ENCODE assay signal across 17 cellular contexts in genomic region chr13:33179463-33179862, GRCh38.
DNase-seq lines count a peak whose midpoint lies in the region; ATAC-seq and TF ChIP-seq lines count a peak whose summit lies in the region.
"Had no signal": no experiment of that assay in that cellular context is flagged by ENCODE, and none has a peak within 500 bp of the region (broad histone marks: within the 10 kb centered on the region; RNA-seq: fewer than 3 reads in every experiment).

No MANE protein-coding gene starts in this region.

- H4K91ac ChIP-seq in IMR-90 (ENCODE audit: insufficient read depth, low read depth, low read length): no peak overlapping the region

- H3K4me1 Mint-ChIP-seq in chondrocyte (ENCODE audit: low read depth): peaks cover 90% of the 10 kb centered on the region
- H3K4me1 Mint-ChIP-seq in nephron: peaks cover 87% of the 10 kb centered on the region
- no peaks in the 10 kb centered on the region for H3K4me1 Mint-ChIP-seq in CD4-positive, alpha-beta T cell (ENCODE audit: low read depth)
- H3K4me1 Mint-ChIP-seq: CD8-positive, alpha-beta memory T cell had no signal

- no peak overlapping the region; the same call in 1 of the 2 replicates for H4K5ac ChIP-seq in IMR-90 (ENCODE audit: low read depth, low read length)

- H3K9me3 Mint-ChIP-seq in chondrocyte (ENCODE audit: low read depth) (peaks cover 3% of the 10 kb centered on the region), nephron (no peaks in the 10 kb centered on the region)
- no peaks in the 10 kb centered on the region for H3K9me3 Mint-ChIP-seq in CD4-positive, alpha-beta T cell
- H3K9me3 Mint-ChIP-seq: CD8-positive, alpha-beta memory T cell; HFFc6 had no signal

- H3K4me2 ChIP-seq in IMR-90 (ENCODE audit: low read depth, low read length): no peak overlapping the region
- H3K4me2 ChIP-seq: BLaER1 treated with 17β-estradiol and CSF1 and Interleukin-3, amounts not matched to agents 10 nM and 100 nM; SK-N-SH had no signal

- peaks cover 33% of the 10 kb centered on the region for H3K9me1 ChIP-seq in IMR-90 (ENCODE audit: insufficient read depth, low read length)

- no peak overlapping the region; the same call in 1 of the 2 replicates for H3K18ac ChIP-seq in IMR-90 (ENCODE audit: low read depth, low read length)

- no peak for DNase-seq in A673 (ENCODE audit: low spot score)
- DNase-seq in IMR-90: no peak
- DNase-seq in chondrocyte (ENCODE audit: low spot score): no peak
- no peak for DNase-seq in GF-D8 (lab: John Stamatoyannopoulos, UW)
- no peak for DNase-seq in uterus
- no peak for DNase-seq in CD4-positive, alpha-beta T cell
- DNase-seq: CD8-positive, alpha-beta memory T cell; DMS79; HFFc6; Kasumi-1; MG63; NCI-H1048; NCI-H2081; SHP77; SK-N-SH had no signal

- H2BK120ac ChIP-seq in IMR-90 (ENCODE audit: low read depth, low read length): no peak overlapping the region

- no peak overlapping the region for H2BK5ac ChIP-seq in IMR-90 (ENCODE audit: low read depth, low read length, poor library complexity, severe bottlenecking)

- no peak for TF ChIP-seq CTCF in A673 (conservative IDR thresholded peaks at IDR 0.05; ENCODE audit: low read depth, low read length)
- no peak for TF ChIP-seq CTCF in IMR-90 (conservative IDR thresholded peaks at IDR 0.05; ENCODE audit: low read depth, low read length)
- TF ChIP-seq CTCF in chondrocyte (IDR thresholded peaks at IDR 0.05): no peak
- no peak for TF ChIP-seq CTCF in nephron (IDR thresholded peaks at IDR 0.05; ENCODE audit: unreplicated experiment in 3 of 3)
- no peak for TF ChIP-seq CTCF in uterus (IDR thresholded peaks at IDR 0.05)
- TF ChIP-seq CTCF in CD4-positive, alpha-beta T cell (IDR thresholded peaks at IDR 0.05): no peak

- H3K36me3 ChIP-seq in A673 (ENCODE audit: insufficient read depth, low read length, poor library complexity, severe bottlenecking) (peaks cover 9% of the 10 kb centered on the region), IMR-90 (ENCODE audit: control insufficient read depth, insufficient read depth, low read length) (peaks cover 6% of the 10 kb centered on the region), uterus (no peaks in the 10 kb centered on the region)
- H3K36me3 ChIP-seq: BLaER1 treated with 17β-estradiol and CSF1 and Interleukin-3, amounts not matched to agents 10 nM and 100 nM had no signal

- POLR2A ChIA-PET in A673 (lab: Charles Lee; ENCODE audit: low non-redundant PET): no interaction called here
- POLR2A ChIA-PET in IMR-90 (lab: Charles Lee; ENCODE audit: unreplicated experiment): no interaction called here
- POLR2A ChIA-PET in CD4-positive, alpha-beta T cell (lab: Charles Lee): no interaction called here

- intact Hi-C loops in A673 (cut with micrococcal nuclease; ENCODE audit: unreplicated experiment) (loop anchor here (2.0 to 10.0 kb wide), 3 partner anchors 313 to 595 kb away; partner anchors contain the start of gene PDS5B), IMR-90 (cut with micrococcal nuclease) (loop anchor here (5.0 kb wide), 1 partner anchor 592 kb away; the partner anchor contains the start of gene PDS5B), uterus (cut with DNase I; ENCODE audit: low total_unique reads) (no loop called here)
- intact Hi-C loops in CD4-positive, alpha-beta T cell (cut with DNase I, micrococcal nuclease): no loop called here

- no TSS peak for BruUV-seq in A673 (replicated peaks; lab: Mats Ljungman, UMichigan)
- no TSS peak for BruUV-seq in IMR-90 (replicated peaks; lab: Mats Ljungman, UMichigan)

- H3K27me3 ChIP-seq in A673 (replicated peaks; ENCODE audit: insufficient read depth, low read depth, low read length, poor library complexity) (no peaks in the 10 kb centered on the region), IMR-90 (ENCODE audit: control insufficient read depth, insufficient read depth, low read length) (no peaks in the 10 kb centered on the region), uterus (no peaks in the 10 kb centered on the region)
- H3K27me3 ChIP-seq in CD4-positive, alpha-beta T cell (ENCODE audit: control insufficient read depth, insufficient read depth, low read length): no peaks in the 10 kb centered on the region
- H3K27me3 ChIP-seq: BLaER1 treated with 17β-estradiol and CSF1 and Interleukin-3, amounts not matched to agents 10 nM and 100 nM; MG63 had no signal

- CTCF ChIA-PET in A673 (lab: Charles Lee): no interaction called here
- CTCF ChIA-PET in IMR-90 (lab: Yijun Ruan, JAX): no interaction called here
- CTCF ChIA-PET in CD4-positive, alpha-beta T cell (lab: Charles Lee): no interaction called here

- H3K56ac ChIP-seq in IMR-90 (ENCODE audit: extremely low read depth, insufficient read depth, low read length): no peak overlapping the region

- no CpG with 5 or more reads among the region's 1 CpG for WGBS in IMR-90 (ENCODE audit: extremely low coverage in 2 of 2, insufficient read length in 1 of 2), 2 experiments

- no peaks in the 10 kb centered on the region for H3K27me3 Mint-ChIP-seq in chondrocyte (ENCODE audit: low read depth)
- no peaks in the 10 kb centered on the region for H3K27me3 Mint-ChIP-seq in nephron (ENCODE audit: low read depth)
- H3K27me3 Mint-ChIP-seq in CD4-positive, alpha-beta T cell: peaks cover 29% of the 10 kb centered on the region

- H2BK15ac ChIP-seq in IMR-90 (ENCODE audit: low read depth, low read length): no peak overlapping the region

- peaks cover 3% of the 10 kb centered on the region for H3K36me3 Mint-ChIP-seq in chondrocyte (ENCODE audit: low read depth)
- no peaks in the 10 kb centered on the region for H3K36me3 Mint-ChIP-seq in nephron (ENCODE audit: low read depth)
- no peaks in the 10 kb centered on the region for H3K36me3 Mint-ChIP-seq in CD4-positive, alpha-beta T cell (ENCODE audit: low read depth)
- H3K36me3 Mint-ChIP-seq: CD8-positive, alpha-beta memory T cell had no signal

- H3K9me3 ChIP-seq in A673 (ENCODE audit: low read depth, low read length, poor library complexity, severe bottlenecking) (no peaks in the 10 kb centered on the region), IMR-90 (ENCODE audit: control insufficient read depth, insufficient read depth, low read length) (no peaks in the 10 kb centered on the region), uterus (no peaks in the 10 kb centered on the region)
- no peaks in the 10 kb centered on the region for H3K9me3 ChIP-seq in CD4-positive, alpha-beta T cell (ENCODE audit: control insufficient read depth, low read length)
- H3K9me3 ChIP-seq: MG63, SK-N-SH had no signal

- H3K79me1 ChIP-seq in IMR-90 (ENCODE audit: low read depth in 1 of 2, low read length in 2 of 2): peaks cover 44 to 79% of the 10 kb centered on the region in 2 experiments

- no peak for TF ChIP-seq POLR2A in IMR-90 (IDR thresholded peaks at IDR 0.05; ENCODE audit: low read depth, low read length)
- no peak for TF ChIP-seq POLR2A in uterus (IDR thresholded peaks at IDR 0.05)

- H4K20me1 ChIP-seq in IMR-90 (ENCODE audit: insufficient read depth, low read length): peaks cover 53% of the 10 kb centered on the region
- H4K20me1 ChIP-seq: BLaER1 treated with 17β-estradiol and CSF1 and Interleukin-3, amounts not matched to agents 10 nM and 100 nM had no signal

- H3K4me3 Mint-ChIP-seq in chondrocyte (ENCODE audit: unreplicated experiment): no peak overlapping the region
- no peak overlapping the region for H3K4me3 Mint-ChIP-seq in nephron
- H3K4me3 Mint-ChIP-seq in CD4-positive, alpha-beta T cell: no peak overlapping the region
- H3K4me3 Mint-ChIP-seq: CD8-positive, alpha-beta memory T cell; HFFc6 had no signal

- H3K4ac ChIP-seq in IMR-90 (ENCODE audit: low read depth, low read length): no peak overlapping the region

- peak overlapping the region; percentile 98 for H3K27ac ChIP-seq in A673 (ENCODE audit: low read depth, low read length, poor library complexity, severe bottlenecking)
- peak overlapping the region; percentile 6; the same call in 1 of the 2 replicates for H3K27ac ChIP-seq in IMR-90 (ENCODE audit: insufficient read depth, low read length)
- no peak overlapping the region for H3K27ac ChIP-seq in uterus
- no peak overlapping the region for H3K27ac ChIP-seq in CD4-positive, alpha-beta T cell (ENCODE audit: low read depth, low read length)
- H3K27ac ChIP-seq: BLaER1 treated with 17β-estradiol and CSF1 and Interleukin-3, amounts not matched to agents 10 nM and 100 nM had no signal

- H3K23ac ChIP-seq in IMR-90 (ENCODE audit: low read depth, low read length): no peak overlapping the region

- no peak overlapping the region for H2AK9ac ChIP-seq in IMR-90 (replicated peaks; ENCODE audit: low read depth, low read length, poor library complexity)

- no peak for ATAC-seq in IMR-90 (ENCODE audit: low read depth)
- no peak for ATAC-seq in CD4-positive, alpha-beta T cell (ENCODE audit: poor library complexity)

- 0 out of 2 replicates have a peak overlapping the region, but pooled peaks have one; percentile 43 for H3K14ac ChIP-seq in IMR-90 (replicated peaks; ENCODE audit: low read depth, low read length)

- H2AFZ ChIP-seq in IMR-90 (replicated peaks; ENCODE audit: low read length, poor library complexity): no peak overlapping the region

- in situ Hi-C loops in IMR-90 (cut with MboI; ENCODE audit: low sequenced_read_pairs): no loop called here

- H2BK20ac ChIP-seq in IMR-90 (ENCODE audit: low read depth, low read length): no peak overlapping the region

- H2AK5ac ChIP-seq in IMR-90 (ENCODE audit: low read depth, low read length): no peak overlapping the region

- H3K9ac ChIP-seq in IMR-90 (ENCODE audit: low read depth, low read length): no peak overlapping the region
- H3K9ac ChIP-seq: BLaER1 treated with 17β-estradiol and CSF1 and Interleukin-3, amounts not matched to agents 10 nM and 100 nM; SK-N-SH had no signal

- H3K27ac Mint-ChIP-seq in chondrocyte (ENCODE audit: unreplicated experiment) (peak overlapping the region; percentile 33), nephron (peak overlapping the region; percentile 75 to 99 (median 96))
- no peak overlapping the region for H3K27ac Mint-ChIP-seq in CD4-positive, alpha-beta T cell

- H3K4me1 ChIP-seq in A673 (ENCODE audit: insufficient read depth, low read length, poor library complexity, severe bottlenecking) (peaks cover 94% of the 10 kb centered on the region), IMR-90 (ENCODE audit: control insufficient read depth, insufficient read depth, low read length) (peaks cover 33% of the 10 kb centered on the region), uterus (peaks cover 0 to 4% of the 10 kb centered on the region in 2 donors)

- H4K8ac ChIP-seq in IMR-90 (ENCODE audit: low read depth in 2 of 2, low read length in 2 of 2): no peak overlapping the region

- dilution Hi-C loops in IMR-90 (cut with HindIII; ENCODE audit: low sequenced_read_pairs, unreplicated experiment): no loop called here

- H3K4me3 ChIP-seq in A673 (ENCODE audit: low read depth, low read length, poor library complexity, severe bottlenecking) (no peak overlapping the region), IMR-90 (ENCODE audit: insufficient read depth, low read depth, low read length) (no peak overlapping the region), uterus (no peak overlapping the region)
- H3K4me3 ChIP-seq: BLaER1 treated with 17β-estradiol and CSF1 and Interleukin-3, amounts not matched to agents 10 nM and 100 nM; MG63 had no signal

- TF ChIP-seq RAD21 in IMR-90 (IDR thresholded peaks at IDR 0.05; ENCODE audit: low read length): no peak

Comparison
In these comparisons a context has a peak if more than half of its experiments do, and no peak if none do; other contexts are left out.
1. H3K27ac ChIP-seq: peak in A673 (single experiment) and IMR-90 (single experiment); none in uterus (0 of 2) and CD4-positive, alpha-beta T cell (single experiment).
2. intact Hi-C loops: an anchor here in A673 (2.0 to 10.0 kb wide) and IMR-90 (5.0 kb wide); none called in uterus and CD4-positive, alpha-beta T cell.